10 cellular contexts compared by ENCODE assay signal in genomic region chr17:76480676-76481075, GRCh38. TPM values are rescaled to one million over a fixed set of nuclear protein-coding genes. Genes with fewer than 3 reads are reported as not detected.
A peak's percentile ranks its signal among the peaks of the same experiment; 100 is the strongest.
DNase-seq lines count a peak whose midpoint lies in the region; ATAC-seq and TF ChIP-seq lines count a peak whose summit lies in the region.
"Had no signal": no experiment of that assay in that cellular context is flagged by ENCODE, and none has a peak within 500 bp of the region (broad histone marks: within the 10 kb centered on the region; RNA-seq: fewer than 3 reads in every experiment).

No MANE protein-coding gene starts in this region.

- H3K4me3 Mint-ChIP-seq in IgD-negative memory B cell = peak overlapping the region; percentile 86 to 98 (median 94)

- peaks cover 9% of the 10 kb centered on the region for H3K36me3 Mint-ChIP-seq in IgD-negative memory B cell

- H2AK5ac ChIP-seq in mesendoderm (ENCODE audit: low read length) = no peak overlapping the region

- no peak overlapping the region for H3K4me2 ChIP-seq in mesendoderm (ENCODE audit: low read length)

- peak overlapping the region; percentile 16 for H3K27ac ChIP-seq in angular gyrus (ENCODE audit: low read depth, low read length)
- H3K27ac ChIP-seq in prostate gland = no peak overlapping the region
- H3K27ac ChIP-seq in mesendoderm (ENCODE audit: low read depth, low read length) = no peak overlapping the region

- H3K4ac ChIP-seq in mesendoderm (ENCODE audit: low read depth, low read length) = no peak overlapping the region

- H3K36me3 ChIP-seq in prostate gland = no peaks in the 10 kb centered on the region
- no peaks in the 10 kb centered on the region for H3K36me3 ChIP-seq in mesendoderm (ENCODE audit: control insufficient read depth, insufficient read depth, low read length)
- H3K36me3 ChIP-seq: breast epithelium had no signal

- H3K27me3 Mint-ChIP-seq in IgD-negative memory B cell = peaks cover 1% of the 10 kb centered on the region

- H3K4me3 ChIP-seq in prostate gland (no peak overlapping the region), mesendoderm (ENCODE audit: low read length) (no peak overlapping the region)
- H3K4me3 ChIP-seq: breast epithelium had no signal

- H3K56ac ChIP-seq in mesendoderm (ENCODE audit: low read length) = no peak overlapping the region

- no peak overlapping the region for H2BK120ac ChIP-seq in mesendoderm (ENCODE audit: low read depth, low read length)

- WGBS in prostate gland = 56% methylated on average over 14 of the region's 14 CpGs
- WGBS in mesendoderm (ENCODE audit: extremely low coverage, insufficient coverage, low lambda C conversion rate) = no CpG with 5 or more reads among the region's 14 CpGs

- ATAC-seq in GM19328 (IDR thresholded peaks at IDR 0.05; ENCODE audit: unreplicated experiment) = peak; percentile 14
- ATAC-seq in HG02623 (IDR thresholded peaks at IDR 0.05; ENCODE audit: unreplicated experiment) = no peak

- H2BK15ac ChIP-seq in mesendoderm (replicated peaks; ENCODE audit: low read depth) = no peak overlapping the region

- no peak overlapping the region for H3K23ac ChIP-seq in mesendoderm (ENCODE audit: low read length)

- intact Hi-C loops in posterior vena cava (cut with DNase I) (no loop called here), prostate gland (cut with DNase I) (no loop called here)

- H3K79me2 ChIP-seq in mesendoderm (ENCODE audit: control insufficient read depth, insufficient read depth, low read length) = no peaks in the 10 kb centered on the region

- no peak for TF ChIP-seq POLR2A in prostate gland (IDR thresholded peaks at IDR 0.05)

- H3K4me1 Mint-ChIP-seq in IgD-negative memory B cell = peaks cover 36 to 39% (median 38%) of the 10 kb centered on the region in 3 donors

- no peaks in the 10 kb centered on the region for H3K27me3 ChIP-seq in prostate gland (replicated peaks; ENCODE audit: insufficient read depth)
- no peaks in the 10 kb centered on the region for H3K27me3 ChIP-seq in mesendoderm (ENCODE audit: insufficient read depth, low read length, poor library complexity)
- H3K27me3 ChIP-seq: breast epithelium had no signal

- H3K79me1 ChIP-seq in mesendoderm (ENCODE audit: low read length) = no peaks in the 10 kb centered on the region

- no peaks in the 10 kb centered on the region for H3K9me3 Mint-ChIP-seq in IgD-negative memory B cell

- H3K18ac ChIP-seq in mesendoderm (ENCODE audit: low read length) = no peak overlapping the region

- DNase-seq in posterior vena cava (ENCODE audit: low spot score) (peak; percentile 80), prostate gland (ENCODE audit: low spot score) (no peak), mesendoderm (no peak), dedifferentiated amniotic fluid mesenchymal stem cell (ENCODE audit: extremely low spot score) (no peak)
- DNase-seq: stimulated activated CD4-positive, alpha-beta T cell treated with anti-CD3 and anti-CD28 coated beads, Interleukin-4, amount 100 ng/mL, for 4 hours had no signal

- no peak overlapping the region for H4K8ac ChIP-seq in mesendoderm (ENCODE audit: low read depth, low read length)

- no peak for TF ChIP-seq CTCF in prostate gland (IDR thresholded peaks at IDR 0.05)

- no peak overlapping the region for H3K9ac ChIP-seq in mesendoderm (ENCODE audit: low read length)

- H3K27ac Mint-ChIP-seq in IgD-negative memory B cell = peak overlapping the region; percentile 98 to 100 (median 98)

- H3K4me1 ChIP-seq in prostate gland (replicated peaks) = no peaks in the 10 kb centered on the region
- H3K4me1 ChIP-seq in mesendoderm (ENCODE audit: control insufficient read depth, low read depth, low read length) = no peaks in the 10 kb centered on the region
- H3K4me1 ChIP-seq: breast epithelium had no signal

- no peaks in the 10 kb centered on the region for H3K9me3 ChIP-seq in prostate gland
- H3K9me3 ChIP-seq: breast epithelium had no signal

- no peak overlapping the region for H4K5ac ChIP-seq in mesendoderm (ENCODE audit: low read length)

- H2BK5ac ChIP-seq in mesendoderm (ENCODE audit: low read length) = no peak overlapping the region

RNA-seq across cellular contexts. Expression of gene AANAT, which starts 13.3 kb away (rescaled TPM):
- 1.1 TPM for polyA plus RNA-seq in IgD-negative memory B cell
- total RNA-seq in posterior vena cava (not detected), prostate gland (not detected)
- 0.15 TPM for polyA plus RNA-seq in mesendoderm (2013, experiment 1 of 2)
- 0.14 TPM for polyA plus RNA-seq in mesendoderm (2013, experiment 2 of 2)
- total RNA-seq: breast epithelium had no signal

RNA-seq across cellular contexts. Expression of gene RHBDF2, which starts 20.5 kb away (rescaled TPM):
- 160 TPM for polyA plus RNA-seq in IgD-negative memory B cell
- total RNA-seq in posterior vena cava (10 to 100 TPM; 26.7 to 31.4 TPM), prostate gland (10 to 100 TPM; 29.9 to 31.1 TPM)
- polyA plus RNA-seq in mesendoderm (2013, experiment 1 of 2) = 12.3 TPM
- 11.8 TPM for polyA plus RNA-seq in mesendoderm (2013, experiment 2 of 2)

RNA-seq across cellular contexts. Expression of gene UBE2O, which starts 27.7 kb away (rescaled TPM):
- 13.8 TPM for polyA plus RNA-seq in IgD-negative memory B cell
- total RNA-seq in posterior vena cava (10 to 100 TPM; 17.2 to 17.9 TPM), prostate gland (10 to 100 TPM; 19.9 to 39.8 TPM)
- 21.4 TPM for polyA plus RNA-seq in mesendoderm (2013, experiment 1 of 2)
- 21.3 TPM for polyA plus RNA-seq in mesendoderm (2013, experiment 2 of 2)

RNA-seq across cellular contexts. Expression of gene CYGB, which starts 56.8 kb away (rescaled TPM):
- 2.1 TPM for polyA plus RNA-seq in IgD-negative memory B cell
- total RNA-seq in posterior vena cava (10 to 100 TPM; 16.3 to 24.5 TPM), prostate gland (10 to 100 TPM in 1 of 2 donors, 1 to 10 TPM in 1; 7.0 to 13.8 TPM)
- 0.88 TPM for polyA plus RNA-seq in mesendoderm (2013, experiment 1 of 2)
- polyA plus RNA-seq in mesendoderm (2013, experiment 2 of 2) = 0.88 TPM

RNA-seq across cellular contexts. Expression of gene PRCD, which starts 59.2 kb away (rescaled TPM):
- polyA plus RNA-seq in IgD-negative memory B cell = 24.4 TPM
- 1 to 10 TPM; 1.6 to 4.7 TPM for total RNA-seq in posterior vena cava
- under 1 TPM; 0.36 to 0.85 TPM for total RNA-seq in prostate gland
- 0.59 TPM for polyA plus RNA-seq in mesendoderm (2013, experiment 1 of 2)
- 0.55 TPM for polyA plus RNA-seq in mesendoderm (2013, experiment 2 of 2)
